In genomic region chr11:32704775-32705174, GRCh38 we compare ENCODE assay signal across 26 cellular contexts.
"Had no signal": no experiment of that assay in that cellular context is flagged by ENCODE, and none has a peak within 500 bp of the region (broad histone marks: within the 10 kb centered on the region; RNA-seq: fewer than 3 reads in every experiment).

No MANE protein-coding gene starts in this region.

- H3K4me3 Mint-ChIP-seq: mesothelial cell of epicardium; naive thymus-derived CD4-positive, alpha-beta T cell; nephron; stimulated activated memory B cell treated with anti-CD40 and anti-IgM and Interleukin-4, amounts not matched to agents 10 μg/mL and 1 μg/mL and 100 μg/mL, for 72 hours had no signal

- H3K36me3 ChIP-seq: esophagus muscularis mucosa, gastroesophageal sphincter, heart left ventricle, left lung, ovary, sigmoid colon, tibial artery, upper lobe of left lung had no signal

- H3K4me1 ChIP-seq: esophagus muscularis mucosa, gastroesophageal sphincter, heart left ventricle, left lung, psoas muscle, testis, tibial artery, upper lobe of left lung had no signal

- H2AFZ ChIP-seq: hepatocyte had no signal

- H3K4me1 Mint-ChIP-seq: nephron had no signal

- H3K27me3 Mint-ChIP-seq: stimulated activated memory B cell treated with anti-CD40 and anti-IgM and Interleukin-4, amounts not matched to agents 10 μg/mL and 1 μg/mL and 100 μg/mL, for 72 hours had no signal

- H3K27me3 ChIP-seq: esophagus muscularis mucosa, foreskin keratinocyte, gastroesophageal sphincter, heart left ventricle, hepatocyte, left lung, ovary, sigmoid colon, testis, tibial artery, upper lobe of left lung had no signal

- H3K27ac Mint-ChIP-seq: mesothelial cell of epicardium; naive thymus-derived CD4-positive, alpha-beta T cell; nephron; stimulated activated memory B cell treated with anti-CD40 and anti-IgM and Interleukin-4, amounts not matched to agents 10 μg/mL and 1 μg/mL and 100 μg/mL, for 72 hours had no signal

- H3K4me2 ChIP-seq: hepatocyte had no signal

- H3K36me3 Mint-ChIP-seq: naive thymus-derived CD4-positive, alpha-beta T cell; stimulated activated memory B cell treated with anti-CD40 and anti-IgM and Interleukin-4, amounts not matched to agents 10 μg/mL and 1 μg/mL and 100 μg/mL, for 72 hours had no signal

- H3K79me2 ChIP-seq: hepatocyte had no signal

- ATAC-seq: foreskin keratinocyte; gastroesophageal sphincter; left lung; naive thymus-derived CD4-positive, alpha-beta T cell; psoas muscle had no signal

- H3K27ac ChIP-seq: coronary artery, esophagus muscularis mucosa, foreskin keratinocyte, gastroesophageal sphincter, heart left ventricle, hepatocyte, left lung, ovary, psoas muscle, sigmoid colon, testis, tibial artery, upper lobe of left lung had no signal

- H3K9me3 Mint-ChIP-seq: nephron; stimulated activated memory B cell treated with anti-CD40 and anti-IgM and Interleukin-4, amounts not matched to agents 10 μg/mL and 1 μg/mL and 100 μg/mL, for 72 hours had no signal

- H3K4me3 ChIP-seq: coronary artery, esophagus muscularis mucosa, gastroesophageal sphincter, heart left ventricle, hepatocyte, left lung, ovary, psoas muscle, sigmoid colon, testis, tibial artery, upper lobe of left lung had no signal

- DNase-seq: dermis blood vessel endothelial cell; effector memory CD4-positive, alpha-beta T cell; foreskin keratinocyte; kidney; mesenchymal stem cell; naive thymus-derived CD4-positive, alpha-beta T cell; occipital lobe; ovary; psoas muscle; sigmoid colon; stimulated activated CD4-positive, alpha-beta T cell treated with anti-CD3 and anti-CD28 coated beads, Interleukin-2, amount 100 ng/mL, for 24 hours; stimulated activated CD4-positive, alpha-beta T cell treated with anti-CD3 and anti-CD28 coated beads, Interleukin-4, amount 100 ng/mL, for 24 hours; stimulated activated naive CD8-positive, alpha-beta T cell treated with anti-CD3 and anti-CD28 coated beads, Interleukin-15, Interleukin-2, amounts not matched to agents 100 U/mL and 50 U/mL, for 24 hours; substantia nigra; testis; tibial artery had no signal

- H3K9me3 ChIP-seq: esophagus muscularis mucosa, gastroesophageal sphincter, testis had no signal
